1 cellular context compared by ENCODE assay signal in genomic region chr15:40295297-40295696, GRCh38.
TF ChIP-seq lines count a peak whose summit lies in the region.

No MANE protein-coding gene starts in this region.

TF ChIP-seq in HepG2, 621 proteins besides CTCF, POLR2A, EP300 and RAD21:
- TF ChIP-seq ZNF569 (CRISPR knock-in tag; IDR thresholded peaks at IDR 0.05; ENCODE audit: borderline replicate concordance): no peak
TF ChIP-seq in HepG2: peak in this region for 0.
